In the genomic region with DNA sequence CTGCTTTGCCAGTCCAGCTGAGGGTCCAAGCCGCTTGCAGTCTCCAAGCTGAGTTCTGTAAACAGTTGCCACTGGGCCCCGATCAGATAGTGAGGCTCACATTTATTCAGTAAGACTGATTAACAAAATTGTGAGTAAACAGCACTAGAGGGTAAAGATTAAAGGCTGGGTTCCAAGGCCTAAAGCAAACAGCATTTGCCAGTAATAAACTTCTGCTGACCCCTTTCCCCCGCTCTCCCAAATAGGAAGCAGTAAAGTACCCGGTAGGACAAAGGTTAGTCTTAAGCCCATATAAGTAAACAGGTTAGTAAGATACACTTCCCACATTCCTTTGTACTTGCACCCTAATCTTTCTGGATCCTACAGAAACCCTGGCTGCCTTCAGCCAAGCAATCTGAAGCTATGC, we compare ENCODE assay signal across 1 cellular context.
A peak's percentile ranks its signal among the peaks of the same experiment; 100 is the strongest.
TF ChIP-seq lines count a peak whose summit lies in the region.

No MANE protein-coding gene starts in this region.

TF ChIP-seq in HepG2, 621 proteins besides CTCF, POLR2A, EP300 and RAD21 (continued from another document):
- TF ChIP-seq, protein P1, sequence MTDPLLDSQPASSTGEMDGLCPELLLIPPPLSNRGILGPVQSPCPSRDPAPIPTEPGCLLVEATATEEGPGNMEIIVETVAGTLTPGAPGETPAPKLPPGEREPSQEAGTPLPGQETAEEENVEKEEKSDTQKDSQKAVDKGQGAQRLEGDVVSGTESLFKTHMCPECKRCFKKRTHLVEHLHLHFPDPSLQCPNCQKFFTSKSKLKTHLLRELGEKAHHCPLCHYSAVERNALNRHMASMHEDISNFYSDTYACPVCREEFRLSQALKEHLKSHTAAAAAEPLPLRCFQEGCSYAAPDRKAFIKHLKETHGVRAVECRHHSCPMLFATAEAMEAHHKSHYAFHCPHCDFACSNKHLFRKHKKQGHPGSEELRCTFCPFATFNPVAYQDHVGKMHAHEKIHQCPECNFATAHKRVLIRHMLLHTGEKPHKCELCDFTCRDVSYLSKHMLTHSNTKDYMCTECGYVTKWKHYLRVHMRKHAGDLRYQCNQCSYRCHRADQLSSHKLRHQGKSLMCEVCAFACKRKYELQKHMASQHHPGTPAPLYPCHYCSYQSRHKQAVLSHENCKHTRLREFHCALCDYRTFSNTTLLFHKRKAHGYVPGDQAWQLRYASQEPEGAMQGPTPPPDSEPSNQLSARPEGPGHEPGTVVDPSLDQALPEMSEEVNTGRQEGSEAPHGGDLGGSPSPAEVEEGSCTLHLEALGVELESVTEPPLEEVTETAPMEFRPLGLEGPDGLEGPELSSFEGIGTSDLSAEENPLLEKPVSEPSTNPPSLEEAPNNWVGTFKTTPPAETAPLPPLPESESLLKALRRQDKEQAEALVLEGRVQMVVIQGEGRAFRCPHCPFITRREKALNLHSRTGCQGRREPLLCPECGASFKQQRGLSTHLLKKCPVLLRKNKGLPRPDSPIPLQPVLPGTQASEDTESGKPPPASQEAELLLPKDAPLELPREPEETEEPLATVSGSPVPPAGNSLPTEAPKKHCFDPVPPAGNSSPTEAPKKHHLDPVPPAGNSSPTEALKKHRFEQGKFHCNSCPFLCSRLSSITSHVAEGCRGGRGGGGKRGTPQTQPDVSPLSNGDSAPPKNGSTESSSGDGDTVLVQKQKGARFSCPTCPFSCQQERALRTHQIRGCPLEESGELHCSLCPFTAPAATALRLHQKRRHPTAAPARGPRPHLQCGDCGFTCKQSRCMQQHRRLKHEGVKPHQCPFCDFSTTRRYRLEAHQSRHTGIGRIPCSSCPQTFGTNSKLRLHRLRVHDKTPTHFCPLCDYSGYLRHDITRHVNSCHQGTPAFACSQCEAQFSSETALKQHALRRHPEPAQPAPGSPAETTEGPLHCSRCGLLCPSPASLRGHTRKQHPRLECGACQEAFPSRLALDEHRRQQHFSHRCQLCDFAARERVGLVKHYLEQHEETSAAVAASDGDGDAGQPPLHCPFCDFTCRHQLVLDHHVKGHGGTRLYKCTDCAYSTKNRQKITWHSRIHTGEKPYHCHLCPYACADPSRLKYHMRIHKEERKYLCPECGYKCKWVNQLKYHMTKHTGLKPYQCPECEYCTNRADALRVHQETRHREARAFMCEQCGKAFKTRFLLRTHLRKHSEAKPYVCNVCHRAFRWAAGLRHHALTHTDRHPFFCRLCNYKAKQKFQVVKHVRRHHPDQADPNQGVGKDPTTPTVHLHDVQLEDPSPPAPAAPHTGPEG (CRISPR knock-in tag; IDR thresholded peaks at IDR 0.05), result no peak
- TF ChIP-seq, protein P2, sequence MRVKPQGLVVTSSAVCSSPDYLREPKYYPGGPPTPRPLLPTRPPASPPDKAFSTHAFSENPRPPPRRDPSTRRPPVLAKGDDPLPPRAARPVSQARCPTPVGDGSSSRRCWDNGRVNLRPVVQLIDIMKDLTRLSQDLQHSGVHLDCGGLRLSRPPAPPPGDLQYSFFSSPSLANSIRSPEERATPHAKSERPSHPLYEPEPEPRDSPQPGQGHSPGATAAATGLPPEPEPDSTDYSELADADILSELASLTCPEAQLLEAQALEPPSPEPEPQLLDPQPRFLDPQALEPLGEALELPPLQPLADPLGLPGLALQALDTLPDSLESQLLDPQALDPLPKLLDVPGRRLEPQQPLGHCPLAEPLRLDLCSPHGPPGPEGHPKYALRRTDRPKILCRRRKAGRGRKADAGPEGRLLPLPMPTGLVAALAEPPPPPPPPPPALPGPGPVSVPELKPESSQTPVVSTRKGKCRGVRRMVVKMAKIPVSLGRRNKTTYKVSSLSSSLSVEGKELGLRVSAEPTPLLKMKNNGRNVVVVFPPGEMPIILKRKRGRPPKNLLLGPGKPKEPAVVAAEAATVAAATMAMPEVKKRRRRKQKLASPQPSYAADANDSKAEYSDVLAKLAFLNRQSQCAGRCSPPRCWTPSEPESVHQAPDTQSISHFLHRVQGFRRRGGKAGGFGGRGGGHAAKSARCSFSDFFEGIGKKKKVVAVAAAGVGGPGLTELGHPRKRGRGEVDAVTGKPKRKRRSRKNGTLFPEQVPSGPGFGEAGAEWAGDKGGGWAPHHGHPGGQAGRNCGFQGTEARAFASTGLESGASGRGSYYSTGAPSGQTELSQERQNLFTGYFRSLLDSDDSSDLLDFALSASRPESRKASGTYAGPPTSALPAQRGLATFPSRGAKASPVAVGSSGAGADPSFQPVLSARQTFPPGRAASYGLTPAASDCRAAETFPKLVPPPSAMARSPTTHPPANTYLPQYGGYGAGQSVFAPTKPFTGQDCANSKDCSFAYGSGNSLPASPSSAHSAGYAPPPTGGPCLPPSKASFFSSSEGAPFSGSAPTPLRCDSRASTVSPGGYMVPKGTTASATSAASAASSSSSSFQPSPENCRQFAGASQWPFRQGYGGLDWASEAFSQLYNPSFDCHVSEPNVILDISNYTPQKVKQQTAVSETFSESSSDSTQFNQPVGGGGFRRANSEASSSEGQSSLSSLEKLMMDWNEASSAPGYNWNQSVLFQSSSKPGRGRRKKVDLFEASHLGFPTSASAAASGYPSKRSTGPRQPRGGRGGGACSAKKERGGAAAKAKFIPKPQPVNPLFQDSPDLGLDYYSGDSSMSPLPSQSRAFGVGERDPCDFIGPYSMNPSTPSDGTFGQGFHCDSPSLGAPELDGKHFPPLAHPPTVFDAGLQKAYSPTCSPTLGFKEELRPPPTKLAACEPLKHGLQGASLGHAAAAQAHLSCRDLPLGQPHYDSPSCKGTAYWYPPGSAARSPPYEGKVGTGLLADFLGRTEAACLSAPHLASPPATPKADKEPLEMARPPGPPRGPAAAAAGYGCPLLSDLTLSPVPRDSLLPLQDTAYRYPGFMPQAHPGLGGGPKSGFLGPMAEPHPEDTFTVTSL (CRISPR knock-in tag; IDR thresholded peaks at IDR 0.05; ENCODE audit: borderline replicate concordance), result peak; percentile 99
- TF ChIP-seq ZKSCAN8 (CRISPR knock-in tag; IDR thresholded peaks at IDR 0.05; ENCODE audit: borderline replicate concordance) (peak; percentile 96; the same call in 1 of the 2 replicates), FOXJ3 (CRISPR knock-in tag; IDR thresholded peaks at IDR 0.05; ENCODE audit: borderline replicate concordance) (peak; percentile 95; the same call in 1 of the 2 replicates)
- TF ChIP-seq, protein P3, sequence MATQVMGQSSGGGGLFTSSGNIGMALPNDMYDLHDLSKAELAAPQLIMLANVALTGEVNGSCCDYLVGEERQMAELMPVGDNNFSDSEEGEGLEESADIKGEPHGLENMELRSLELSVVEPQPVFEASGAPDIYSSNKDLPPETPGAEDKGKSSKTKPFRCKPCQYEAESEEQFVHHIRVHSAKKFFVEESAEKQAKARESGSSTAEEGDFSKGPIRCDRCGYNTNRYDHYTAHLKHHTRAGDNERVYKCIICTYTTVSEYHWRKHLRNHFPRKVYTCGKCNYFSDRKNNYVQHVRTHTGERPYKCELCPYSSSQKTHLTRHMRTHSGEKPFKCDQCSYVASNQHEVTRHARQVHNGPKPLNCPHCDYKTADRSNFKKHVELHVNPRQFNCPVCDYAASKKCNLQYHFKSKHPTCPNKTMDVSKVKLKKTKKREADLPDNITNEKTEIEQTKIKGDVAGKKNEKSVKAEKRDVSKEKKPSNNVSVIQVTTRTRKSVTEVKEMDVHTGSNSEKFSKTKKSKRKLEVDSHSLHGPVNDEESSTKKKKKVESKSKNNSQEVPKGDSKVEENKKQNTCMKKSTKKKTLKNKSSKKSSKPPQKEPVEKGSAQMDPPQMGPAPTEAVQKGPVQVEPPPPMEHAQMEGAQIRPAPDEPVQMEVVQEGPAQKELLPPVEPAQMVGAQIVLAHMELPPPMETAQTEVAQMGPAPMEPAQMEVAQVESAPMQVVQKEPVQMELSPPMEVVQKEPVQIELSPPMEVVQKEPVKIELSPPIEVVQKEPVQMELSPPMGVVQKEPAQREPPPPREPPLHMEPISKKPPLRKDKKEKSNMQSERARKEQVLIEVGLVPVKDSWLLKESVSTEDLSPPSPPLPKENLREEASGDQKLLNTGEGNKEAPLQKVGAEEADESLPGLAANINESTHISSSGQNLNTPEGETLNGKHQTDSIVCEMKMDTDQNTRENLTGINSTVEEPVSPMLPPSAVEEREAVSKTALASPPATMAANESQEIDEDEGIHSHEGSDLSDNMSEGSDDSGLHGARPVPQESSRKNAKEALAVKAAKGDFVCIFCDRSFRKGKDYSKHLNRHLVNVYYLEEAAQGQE (IDR thresholded peaks at IDR 0.05; ENCODE audit: borderline replicate concordance in 1 of 2, low read depth in 1 of 2, low read length in 2 of 2), result peak in 1 of 2 experiments; percentile 49; a peak in 1 of 4 replicates
TF ChIP-seq in HepG2: peak in this region for 192.
